ENCODE assay signal across 1 cellular context in genomic region chr12:88993655-88994054, GRCh38.
TF ChIP-seq lines count a peak whose summit lies in the region.

No MANE protein-coding gene starts in this region.

TF ChIP-seq in GM23338, 12 proteins besides CTCF, POLR2A, EP300 and RAD21 (continued from another document):
- TF ChIP-seq ETS1 (IDR thresholded peaks at IDR 0.05) = no peak
